ENCODE assay signal across 3 cellular contexts in the genomic region with DNA sequence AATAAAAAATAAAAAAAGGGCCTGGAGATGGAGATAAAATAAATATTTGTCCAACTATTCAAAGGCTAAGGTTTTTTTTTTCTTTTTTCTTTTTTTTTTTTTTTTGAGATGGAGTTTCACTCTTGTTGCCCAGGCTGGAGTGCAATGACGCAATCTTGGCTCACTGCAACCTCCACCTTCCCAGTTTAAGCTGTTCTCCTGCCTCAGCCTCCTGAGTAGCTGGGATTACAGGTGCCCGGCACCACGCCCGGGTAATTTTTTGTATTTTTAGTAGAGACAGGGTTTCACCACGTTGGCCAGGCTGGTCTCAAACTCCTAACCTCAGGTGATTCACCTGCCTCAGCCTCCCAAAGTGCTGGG. TPM values are rescaled to one million over a fixed set of nuclear protein-coding genes. Genes with fewer than 3 reads are reported as not detected.
"Had no signal": no experiment of that assay in that cellular context is flagged by ENCODE, and none has a peak within 500 bp of the region (broad histone marks: within the 10 kb centered on the region; RNA-seq: fewer than 3 reads in every experiment).

No MANE protein-coding gene starts in this region.

RNA-seq across cellular contexts. Expression of a gene that starts 12.3 kb away (rescaled TPM):
- total RNA-seq: left ventricle myocardium superior had no signal
- polyA plus RNA-seq: neural cell had no signal

RNA-seq across cellular contexts. Expression of a gene that starts 32.6 kb away (rescaled TPM):
- total RNA-seq: activated CD8-positive, alpha-beta T cell treated with anti-CD3 and anti-CD28 coated beads, Interleukin-2, amount 10 ng/mL, durations not matched to agents 7 days and 5 days had no signal
- polyA plus RNA-seq: neural cell had no signal
